Comparison of ENCODE assay signal across 8 cellular contexts in genomic region chr11:62555464-62556092, GRCh38. TPM values are rescaled to one million over a fixed set of nuclear protein-coding genes. Genes with fewer than 3 reads are reported as not detected.
DNase-seq lines count a peak whose midpoint lies in the region; ATAC-seq and TF ChIP-seq lines count a peak whose summit lies in the region.

No MANE protein-coding gene starts in this region.

- no peak for TF ChIP-seq POLR2A in stomach (IDR thresholded peaks at IDR 0.05)

- DNase-seq in GM10266 (ENCODE audit: extremely low spot score) (peak; percentile 59), adipocyte (ENCODE audit: low read depth) (peak; percentile 50), iris pigment epithelial cell (ENCODE audit: low read depth) (peak; percentile 48), stomach (no peak), NCI-H2081 (lab: John Stamatoyannopoulos, UW) (no peak), NCI-H2029 treated with DMSO at 0.1 percent for 48 hours (lab: John Stamatoyannopoulos, UW) (no peak)

- peak overlapping the region; percentile 78 for H3K4me3 ChIP-seq in adipocyte (ENCODE audit: low read length)
- H3K4me3 ChIP-seq in stomach, result peak overlapping the region in 3 of 4 donors; percentile 8 to 17 (median 13)

- intact Hi-C loops in stomach (cut with DNase I; ENCODE audit: low total_unique reads), result no loop called here

- H3K9me3 ChIP-seq in adipocyte (ENCODE audit: control insufficient read depth, low read length) (no peaks in the 10 kb centered on the region), stomach (no peaks in the 10 kb centered on the region)

- H3K27ac ChIP-seq in stomach, result peak overlapping the region; percentile 86 to 97 (median 95)

- WGBS in stomach, 5 donors, result 9 to 22% (median 12%) methylated on average over 4 of the region's 4 CpGs

- H3K4me1 ChIP-seq in adipocyte (ENCODE audit: control insufficient read depth, insufficient read depth, low read length), result peaks cover 66% of the 10 kb centered on the region
- H3K4me1 ChIP-seq in stomach, result peaks cover 77 to 97% (median 86%) of the 10 kb centered on the region in 4 donors

- peak overlapping the region; percentile 83 for H3K9ac ChIP-seq in adipocyte (ENCODE audit: low read length)

- TF ChIP-seq CTCF in GM10266 (IDR thresholded peaks at IDR 0.05; ENCODE audit: control insufficient read depth, insufficient read depth, low read depth, missing control alignments) (no peak), stomach (IDR thresholded peaks at IDR 0.05) (no peak)

- H3K36me3 ChIP-seq in adipocyte (ENCODE audit: control insufficient read depth, insufficient read depth, low read length, severe bottlenecking), result peaks cover 25% of the 10 kb centered on the region
- peaks cover 20 to 26% (median 25%) of the 10 kb centered on the region in 4 donors for H3K36me3 ChIP-seq in stomach

- H3K27me3 ChIP-seq in adipocyte (replicated peaks; ENCODE audit: control insufficient read depth, insufficient read depth, low read length) (no peaks in the 10 kb centered on the region), stomach (no peaks in the 10 kb centered on the region)

- no peak for TF ChIP-seq EP300 in stomach (IDR thresholded peaks at IDR 0.05)

- peak; percentile 35 for ATAC-seq in HG02571 (IDR thresholded peaks at IDR 0.05; ENCODE audit: unreplicated experiment)

TF ChIP-seq in PFSK-1, 5 proteins besides CTCF, POLR2A, EP300 and RAD21:
- TF ChIP-seq TAF1 (IDR thresholded peaks at IDR 0.05; ENCODE audit: borderline replicate concordance, insufficient read depth, low read length), result no peak
- 0 out of 2 replicates have a peak, but pooled peaks have one; percentile 33 for TF ChIP-seq SIN3A (IDR thresholded peaks at IDR 0.05; ENCODE audit: borderline replicate concordance, insufficient read depth, low read length)

RNA-seq across cellular contexts. Expression of gene AHNAK, which starts 9.0 kb away (rescaled TPM):
- 54.0 TPM for polyA plus RNA-seq in PFSK-1 (2012; ENCODE audit: insufficient read length, low read depth)
- 100 to 1,000 TPM; 550 to 693 (median 622) TPM for total RNA-seq in stomach
- polyA plus RNA-seq in stomach, result 10 to 100 TPM; 37.4 to 76.8 (median 60.3) TPM

RNA-seq across cellular contexts. Expression of gene EEF1G, which starts 18.1 kb away (rescaled TPM):
- 2,396 TPM for polyA plus RNA-seq in PFSK-1 (2012; ENCODE audit: insufficient read length, low read depth)
- 1,000 to 10,000 TPM in 1 of 5 donors, 100 to 1,000 TPM in 4; 671 to 1,412 (median 779) TPM for total RNA-seq in stomach
- 1,000 to 10,000 TPM; 1,415 to 1,760 (median 1,525) TPM for polyA plus RNA-seq in stomach

RNA-seq across cellular contexts. Expression of gene TUT1, which starts 35.7 kb away (rescaled TPM):
- 18.3 TPM for polyA plus RNA-seq in PFSK-1 (2012; ENCODE audit: insufficient read length, low read depth)
- 10 to 100 TPM in 3 of 5 donors, 1 to 10 TPM in 2; 6.1 to 36.2 (median 12.3) TPM for total RNA-seq in stomach
- polyA plus RNA-seq in stomach, result 10 to 100 TPM; 13.3 to 18.9 (median 16.3) TPM

RNA-seq across cellular contexts. Expression of gene MTA2, which starts 46.1 kb away (rescaled TPM):
- polyA plus RNA-seq in PFSK-1 (2012; ENCODE audit: insufficient read length, low read depth), result 78.0 TPM
- total RNA-seq in stomach, result 100 to 1,000 TPM in 1 of 5 donors, 10 to 100 TPM in 4; 53.9 to 110 (median 85.3) TPM
- polyA plus RNA-seq in stomach, result 10 to 100 TPM; 32.8 to 44.6 (median 34.7) TPM

RNA-seq across cellular contexts. Expression of gene EML3, which starts 57.0 kb away (rescaled TPM):
- polyA plus RNA-seq in PFSK-1 (2012; ENCODE audit: insufficient read length, low read depth), result 91.0 TPM
- total RNA-seq in stomach, result 100 to 1,000 TPM in 1 of 5 donors, 10 to 100 TPM in 4; 24.4 to 112 (median 51.8) TPM
- 10 to 100 TPM; 68.1 to 71.3 (median 69.2) TPM for polyA plus RNA-seq in stomach

Comparison
In these comparisons a context has a peak if more than half of its experiments do, and no peak if none do; other contexts are left out.
1. DNase-seq: peak in GM10266 (single experiment), adipocyte (single experiment) and iris pigment epithelial cell (single experiment); none in stomach (single experiment), NCI-H2081 (0 of 2) and NCI-H2029 treated with DMSO at 0.1 percent for 48 hours (single experiment).